In the genomic region with DNA sequence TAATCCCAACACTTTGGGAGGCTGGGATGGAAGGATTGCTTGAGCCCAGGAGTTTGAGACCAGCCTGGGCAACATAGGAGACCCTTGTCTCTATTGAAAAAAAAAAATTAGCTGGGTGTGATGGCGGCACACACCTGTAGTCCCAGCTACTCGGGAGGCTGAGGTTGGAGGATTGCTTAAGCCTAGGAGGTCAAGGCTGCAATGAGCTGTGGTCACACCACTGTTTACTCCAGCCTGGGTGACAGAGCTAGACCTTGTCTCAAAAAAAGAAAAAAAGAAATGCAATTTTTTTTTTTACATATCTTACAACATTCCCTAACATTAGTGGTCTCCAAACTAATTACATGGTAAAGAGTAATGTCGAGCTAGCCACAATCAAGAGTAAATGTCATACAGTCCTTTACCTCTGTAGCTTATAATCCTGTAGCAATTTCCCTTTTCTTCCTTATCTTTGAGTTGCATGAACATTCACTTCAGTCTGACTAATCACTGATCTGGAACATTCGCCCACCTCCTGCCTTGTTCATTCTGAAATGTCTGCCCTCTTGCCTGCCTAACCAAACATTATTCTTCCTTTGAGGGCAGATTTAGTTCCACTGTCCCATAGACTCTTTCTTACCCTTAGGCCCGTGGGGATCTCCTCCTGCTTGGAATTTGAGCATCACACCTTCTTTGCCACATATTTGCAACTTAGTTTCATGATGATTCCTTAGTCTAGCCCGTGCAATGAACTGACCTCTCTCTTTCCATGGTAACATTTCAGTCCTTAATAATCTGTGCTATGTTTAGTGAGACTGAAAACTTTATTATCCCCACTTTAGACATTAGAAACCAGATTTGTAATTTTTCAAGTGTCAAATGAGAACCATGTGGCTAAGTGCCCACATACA, we compare ENCODE assay signal across 12 cellular contexts. TPM values are rescaled to one million over a fixed set of nuclear protein-coding genes. Genes with fewer than 3 reads are reported as not detected.
DNase-seq lines count a peak whose midpoint lies in the region.
"Had no signal": no experiment of that assay in that cellular context is flagged by ENCODE, and none has a peak within 500 bp of the region (broad histone marks: within the 10 kb centered on the region; RNA-seq: fewer than 3 reads in every experiment).

No MANE protein-coding gene starts in this region.

- no peak overlapping the region for H3K4me3 Mint-ChIP-seq in T-helper 2 cell treated with Interferon-gamma antibody and Interleukin-4, amounts not matched to agents 5 μg/mL and 100 μg/mL, for 36 hours

- H2AK5ac ChIP-seq in neuronal stem cell (ENCODE audit: low read depth, low read length) = no peak overlapping the region

- peaks cover 39% of the 10 kb centered on the region for H3K4me1 Mint-ChIP-seq in T-helper 2 cell treated with Interferon-gamma antibody and Interleukin-4, amounts not matched to agents 5 μg/mL and 100 μg/mL, for 36 hours (ENCODE audit: low read depth)

- H3K27me3 ChIP-seq in neuronal stem cell (ENCODE audit: control insufficient read depth in 3 of 3, insufficient read depth in 3 of 3, low read depth in 1 of 3, low read length in 3 of 3) = no peaks in the 10 kb centered on the region
- H3K27me3 ChIP-seq: body of pancreas, vagina had no signal

- no peak overlapping the region for H4K8ac ChIP-seq in neuronal stem cell (ENCODE audit: low read depth, low read length)

- no peak overlapping the region for H4K91ac ChIP-seq in neuronal stem cell (ENCODE audit: low read depth, low read length, poor library complexity)

- no peak overlapping the region for H2BK12ac ChIP-seq in neuronal stem cell (ENCODE audit: low read length)

- H3K23ac ChIP-seq in neuronal stem cell (ENCODE audit: low read depth, low read length, poor library complexity) = no peak overlapping the region

- peak overlapping the region; percentile 30 for H3K9ac ChIP-seq in neuronal stem cell (ENCODE audit: low read depth, low read length, poor library complexity)

- H3K27ac Mint-ChIP-seq in T-helper 2 cell treated with Interferon-gamma antibody and Interleukin-4, amounts not matched to agents 5 μg/mL and 100 μg/mL, for 36 hours = peak overlapping the region; percentile 32

- H3K14ac ChIP-seq in neuronal stem cell (ENCODE audit: low read length) = no peak overlapping the region

- H3K9me3 ChIP-seq in neuronal stem cell (replicated peaks in 1 of 2; ENCODE audit: control insufficient read depth in 2 of 2, insufficient read depth in 1 of 2, low read depth in 1 of 2, low read length in 2 of 2) = no peaks in the 10 kb centered on the region
- H3K9me3 ChIP-seq: body of pancreas, vagina had no signal

- peak overlapping the region; percentile 64 for H2AFZ ChIP-seq in neuronal stem cell (ENCODE audit: low read length)

- H3K27me3 Mint-ChIP-seq in T-helper 2 cell treated with Interferon-gamma antibody and Interleukin-4, amounts not matched to agents 5 μg/mL and 100 μg/mL, for 36 hours (ENCODE audit: low read depth) = no peaks in the 10 kb centered on the region

- peak; percentile 56 for DNase-seq in T-helper 2 cell treated with Interferon-gamma antibody and Interleukin-4, amounts not matched to agents 5 μg/mL and 100 μg/mL, for 36 hours (ENCODE audit: low spot score)
- no peak for DNase-seq in T-helper 2 cell
- peak; percentile 38 for DNase-seq in M059J (ENCODE audit: low read depth)
- peak; percentile 51 for DNase-seq in astrocyte of the hippocampus (ENCODE audit: low read depth, low spot score)
- DNase-seq in neuronal stem cell (ENCODE audit: low spot score) = no peak
- DNase-seq in NCI-H774 (lab: John Stamatoyannopoulos, UW) = no peak
- DNase-seq in amygdala (lab: John Stamatoyannopoulos, UW) = no peak
- DNase-seq in NCI-H187 treated with DMSO at 0.1 percent for 48 hours (lab: John Stamatoyannopoulos, UW) = no peak
- DNase-seq: body of pancreas, NCI-H748 treated with DMSO at 0.1 percent for 48 hours, WERI-Rb-1 had no signal

- H3K4me1 ChIP-seq in neuronal stem cell (ENCODE audit: control insufficient read depth in 2 of 2, insufficient read depth in 1 of 2, low read depth in 1 of 2, low read length in 2 of 2) = peaks cover 2% of the 10 kb centered on the region in 2 donors
- H3K4me1 ChIP-seq: body of pancreas had no signal

- H2BK120ac ChIP-seq in neuronal stem cell (ENCODE audit: low read depth, low read length) = no peak overlapping the region

- H3K4me2 ChIP-seq in neuronal stem cell (ENCODE audit: insufficient read depth, low read length, poor library complexity, severe bottlenecking) = no peak overlapping the region

- no peak overlapping the region for H3K27ac ChIP-seq in neuronal stem cell (replicated peaks; ENCODE audit: low read length)
- H3K27ac ChIP-seq: vagina, WERI-Rb-1 had no signal

- no peaks in the 10 kb centered on the region for H3K79me1 ChIP-seq in neuronal stem cell (ENCODE audit: low read depth, low read length)

- H3K9me3 Mint-ChIP-seq in T-helper 2 cell treated with Interferon-gamma antibody and Interleukin-4, amounts not matched to agents 5 μg/mL and 100 μg/mL, for 36 hours = no peaks in the 10 kb centered on the region

- WGBS in neuronal stem cell (ENCODE audit: extremely low coverage in 2 of 2, insufficient read length in 2 of 2, insufficient replicate concordance in 1 of 2), 2 donors = no CpG with 5 or more reads among the region's 6 CpGs

- no peak overlapping the region for H2BK15ac ChIP-seq in neuronal stem cell (ENCODE audit: low read length)

- no peak overlapping the region for H2BK5ac ChIP-seq in neuronal stem cell (ENCODE audit: low read length)

- no peak overlapping the region for H3K18ac ChIP-seq in neuronal stem cell (ENCODE audit: low read length)

- no peaks in the 10 kb centered on the region for H3K36me3 ChIP-seq in neuronal stem cell (replicated peaks in 1 of 2; ENCODE audit: control insufficient read depth in 2 of 2, insufficient read depth in 2 of 2, low read length in 2 of 2)
- H3K36me3 ChIP-seq: vagina, WERI-Rb-1 had no signal

- H3K36me3 Mint-ChIP-seq in T-helper 2 cell treated with Interferon-gamma antibody and Interleukin-4, amounts not matched to agents 5 μg/mL and 100 μg/mL, for 36 hours (ENCODE audit: low read depth) = peaks cover 11% of the 10 kb centered on the region

- no peak overlapping the region for H3K4me3 ChIP-seq in neuronal stem cell (ENCODE audit: low read length in 2 of 2)
- H3K4me3 ChIP-seq: body of pancreas, vagina had no signal

- H3K4ac ChIP-seq in neuronal stem cell (ENCODE audit: low read length) = no peak overlapping the region

RNA-seq across cellular contexts. Expression of a gene that starts 4.8 kb away (rescaled TPM):
- total RNA-seq in M059J (2014; rRNA removed; shearing (Covaris generic)) = 89.3 and 159 TPM in 2 replicates
- polyA plus RNA-seq in neuronal stem cell (2013, experiment 1 of 2) = 72.7 TPM
- polyA plus RNA-seq in neuronal stem cell (2013, experiment 2 of 2) = 73.3 TPM

Comparison
In these comparisons a context has a peak if more than half of its experiments do, and no peak if none do; other contexts are left out.
1. DNase-seq: peak in T-helper 2 cell treated with Interferon-gamma antibody and Interleukin-4, amounts not matched to agents 5 μg/mL and 100 μg/mL, for 36 hours (single experiment), M059J (single experiment) and astrocyte of the hippocampus (single experiment); none in T-helper 2 cell (0 of 5), neuronal stem cell (single experiment), NCI-H774 (single experiment), amygdala (0 of 56) and NCI-H187 treated with DMSO at 0.1 percent for 48 hours (single experiment).